In genomic region chr19:13959962-13960862, GRCh38 we compare ENCODE assay signal across 10 cellular contexts. TPM values are rescaled to one million over a fixed set of nuclear protein-coding genes. Genes with fewer than 3 reads are reported as not detected.
A peak's percentile ranks its signal among the peaks of the same experiment; 100 is the strongest.
DNase-seq lines count a peak whose midpoint lies in the region; ATAC-seq, FAIRE-seq and TF ChIP-seq lines count a peak whose summit lies in the region.
"Had no signal": no experiment of that assay in that cellular context is flagged by ENCODE, and none has a peak within 500 bp of the region (broad histone marks: within the 10 kb centered on the region; RNA-seq: fewer than 3 reads in every experiment).

No MANE protein-coding gene starts in this region.

- H3K4me1 ChIP-seq in KMS-11 (ENCODE audit: low read depth, poor library complexity, severe bottlenecking) (no peaks in the 10 kb centered on the region), colonic mucosa (no peaks in the 10 kb centered on the region)

- peak overlapping the region; percentile 42 for H3K27ac Mint-ChIP-seq in nephron progenitor cell

- no peak overlapping the region for H2AFZ ChIP-seq in KMS-11 (ENCODE audit: low read depth)

- no peak for ATAC-seq in GM18517 (IDR thresholded peaks at IDR 0.05; ENCODE audit: unreplicated experiment)

- no peak overlapping the region for H3K4me2 ChIP-seq in KMS-11

- TF ChIP-seq CTCF in KMS-11 (conservative IDR thresholded peaks at IDR 0.05; ENCODE audit: low read depth, low read length), result peak; percentile 24; the same call in 1 of the 2 replicates
- TF ChIP-seq CTCF in bronchial epithelial cell (IDR thresholded peaks at IDR 0.05; ENCODE audit: insufficient read depth, low read length, severe bottlenecking), result peak; percentile 27
- peak; percentile 18 for TF ChIP-seq CTCF in nephron progenitor cell (IDR thresholded peaks at IDR 0.05)
- TF ChIP-seq CTCF in colonic mucosa (IDR thresholded peaks at IDR 0.05), result no peak

- H3K4me3 Mint-ChIP-seq in nephron progenitor cell, result no peak overlapping the region

- H3K4me1 Mint-ChIP-seq in nephron progenitor cell, result peaks cover 7% of the 10 kb centered on the region

- H3K27me3 ChIP-seq in KMS-11 (ENCODE audit: insufficient read depth, low read depth) (no peaks in the 10 kb centered on the region), bronchial epithelial cell (ENCODE audit: control insufficient read depth, insufficient read depth, low read length) (no peaks in the 10 kb centered on the region), colonic mucosa (no peaks in the 10 kb centered on the region)

- no peaks in the 10 kb centered on the region for H3K79me2 ChIP-seq in KMS-11 (ENCODE audit: insufficient read depth, low read depth)

- intact Hi-C loops in colonic mucosa (cut with DNase I), result no loop called here

- H3K9ac ChIP-seq in KMS-11 (no peak overlapping the region), colonic mucosa (ENCODE audit: low read depth in 2 of 2, low read length in 2 of 2) (no peak overlapping the region)

- no peaks in the 10 kb centered on the region for H3K36me3 ChIP-seq in KMS-11 (ENCODE audit: insufficient read depth)
- H3K36me3 ChIP-seq in bronchial epithelial cell (ENCODE audit: control insufficient read depth, insufficient read depth, low read length), result peaks cover 31% of the 10 kb centered on the region
- peaks cover 26% of the 10 kb centered on the region for H3K36me3 ChIP-seq in colonic mucosa

- no peak for FAIRE-seq in bronchial epithelial cell (lab: Jason Lieb, UNC)

- no peak overlapping the region for H3K27ac ChIP-seq in KMS-11
- H3K27ac ChIP-seq in colonic mucosa, result no peak overlapping the region
- H3K27ac ChIP-seq: thoracic aorta had no signal

- H3K36me3 Mint-ChIP-seq in nephron progenitor cell (ENCODE audit: low read depth), result peaks cover 26% of the 10 kb centered on the region

- H3K27me3 Mint-ChIP-seq in nephron progenitor cell (ENCODE audit: low read depth, poor library complexity), result peaks cover 4% of the 10 kb centered on the region

- no peaks in the 10 kb centered on the region for H3K9me3 Mint-ChIP-seq in nephron progenitor cell

- no peaks in the 10 kb centered on the region for H4K20me1 ChIP-seq in KMS-11 (ENCODE audit: insufficient read depth)

- H3K4me3 ChIP-seq in KMS-11 (IDR thresholded peaks at IDR 0.05; ENCODE audit: insufficient read depth, low read depth, low read length) (no peak overlapping the region), bronchial epithelial cell (ENCODE audit: low read depth, low read length) (no peak overlapping the region), colonic mucosa (no peak overlapping the region)
- H3K4me3 ChIP-seq: thoracic aorta had no signal

- no peaks in the 10 kb centered on the region for H3K9me3 ChIP-seq in colonic mucosa
- H3K9me3 ChIP-seq: thoracic aorta had no signal

- DNase-seq in ELR (ENCODE audit: low read depth), result peak; percentile 43
- DNase-seq in bronchial epithelial cell (ENCODE audit: low read depth), result no peak
- DNase-seq in nephron progenitor cell, result peak; percentile 38
- no peak for DNase-seq in anterior cingulate cortex (lab: John Stamatoyannopoulos, UW)
- DNase-seq in stimulated activated CD4-positive, alpha-beta T cell treated with anti-CD3 and anti-CD28 coated beads, Interleukin-4, amount 100 ng/mL, for 1 hour, result no peak
- DNase-seq in colonic mucosa, result no peak
- DNase-seq: NCI-H748 treated with DMSO at 0.1 percent for 48 hours had no signal

RNA-seq across cellular contexts. Expression of gene DCAF15, which starts 7.9 kb away (rescaled TPM):
- total RNA-seq in bronchial epithelial cell, result 6.3 and 8.2 TPM in 2 replicates
- 10 to 100 TPM; 30.2 to 55.1 TPM for total RNA-seq in colonic mucosa

RNA-seq across cellular contexts. Expression of gene PODNL1, which starts 22.0 kb away (rescaled TPM):
- total RNA-seq in bronchial epithelial cell (0.38 TPM in 1 of 2 replicates, not detected in the other), colonic mucosa (1 to 10 TPM; 4.1 to 4.4 TPM)

RNA-seq across cellular contexts. Expression of gene RFX1, which starts 45.9 kb away (rescaled TPM):
- total RNA-seq in bronchial epithelial cell (0.79 and 2.2 TPM in 2 replicates), colonic mucosa (10 to 100 TPM; 13.1 to 20.9 TPM)

RNA-seq across cellular contexts. Expression of gene CC2D1A, which starts 54.2 kb away (rescaled TPM):
- total RNA-seq in bronchial epithelial cell (6.8 and 11.3 TPM in 2 replicates), colonic mucosa (100 to 1,000 TPM in 1 of 2 donors, 10 to 100 TPM in 1; 81.0 to 123 TPM)

RNA-seq across cellular contexts. Expression of gene BRME1, which starts 54.3 kb away (rescaled TPM):
- total RNA-seq in bronchial epithelial cell (0.26 and 0.77 TPM in 2 replicates), colonic mucosa (10 to 100 TPM in 1 of 2 donors, 1 to 10 TPM in 1; 5.9 to 20.0 TPM)

Comparison
In these comparisons a context has a peak if more than half of its experiments do, and no peak if none do; other contexts are left out.
1. DNase-seq: peak in ELR (single experiment) and nephron progenitor cell (single experiment); none in bronchial epithelial cell (single experiment), anterior cingulate cortex (0 of 58), stimulated activated CD4-positive, alpha-beta T cell treated with anti-CD3 and anti-CD28 coated beads, Interleukin-4, amount 100 ng/mL, for 1 hour (single experiment) and colonic mucosa (single experiment).